Comparison of ENCODE assay signal across 25 cellular contexts in genomic region chr6:1004885-1005635, GRCh38.
DNase-seq lines count a peak whose midpoint lies in the region; ATAC-seq and TF ChIP-seq lines count a peak whose summit lies in the region.
"Had no signal": no experiment of that assay in that cellular context is flagged by ENCODE, and none has a peak within 500 bp of the region (broad histone marks: within the 10 kb centered on the region; RNA-seq: fewer than 3 reads in every experiment).

No MANE protein-coding gene starts in this region.

- H3K36me3 ChIP-seq in upper lobe of right lung (no peaks in the 10 kb centered on the region), HAP-1 (replicated peaks) (no peaks in the 10 kb centered on the region)
- H3K36me3 ChIP-seq: gastroesophageal sphincter, lower lobe of right lung, suprapubic skin had no signal

- intact Hi-C loops in upper lobe of right lung (cut with DNase I) = no loop called here

- TF ChIP-seq CTCF in upper lobe of right lung (IDR thresholded peaks at IDR 0.05) = no peak

- ATAC-seq in upper lobe of right lung = no peak
- no peak for ATAC-seq in HG02623 (IDR thresholded peaks at IDR 0.05; ENCODE audit: unreplicated experiment)
- ATAC-seq: gastroesophageal sphincter, lower lobe of right lung had no signal

- H3K4me1 ChIP-seq in upper lobe of right lung (no peaks in the 10 kb centered on the region), HAP-1 (no peaks in the 10 kb centered on the region)
- H3K4me1 ChIP-seq: gastroesophageal sphincter, lower lobe of right lung, suprapubic skin had no signal

- peak; percentile 33 for DNase-seq in ELR (ENCODE audit: low read depth)
- DNase-seq in LoVo (ENCODE audit: low spot score) = peak; percentile 61
- peak; percentile 21 for DNase-seq in T1000 (lab: John Stamatoyannopoulos, UW)
- DNase-seq in iris pigment epithelial cell (ENCODE audit: low read depth) = peak; percentile 33
- no peak for DNase-seq in upper lobe of right lung
- DNase-seq in HAP-1 (ENCODE audit: low spot score in 2 of 2) = no peak
- no peak for DNase-seq in stimulated activated CD4-positive, alpha-beta T cell treated with anti-CD3 and anti-CD28 coated beads, Interleukin-4, amount 100 ng/mL, for 4 hours
- DNase-seq: activated CD4-positive, alpha-beta T cell treated with anti-CD3 and anti-CD28 coated beads, Interleukin-2, amount 50 U/mL, for 48 hours; activated CD4-positive, CD25-positive, alpha-beta regulatory T cell treated with anti-CD3 and anti-CD28 coated beads, Interleukin-2, amount 50 U/mL, for 72 hours; activated naive CD4-positive, alpha-beta T cell treated with anti-CD3 and anti-CD28 coated beads for 36 hours; CD4-positive, alpha-beta memory T cell; DND-41; H7; Kasumi-1; lower lobe of right lung; NCI-H1694 treated with DMSO at 0.1 percent for 48 hours; NCI-H446 treated with DMSO at 0.1 percent for 48 hours; NCI-H774; RPMI8226; stimulated activated naive CD4-positive, alpha-beta T cell treated with Interleukin-2 at 50 U/mL for 16 hours had no signal

- H3K9me3 ChIP-seq in upper lobe of right lung = no peaks in the 10 kb centered on the region
- H3K9me3 ChIP-seq in HAP-1 = no peaks in the 10 kb centered on the region
- H3K9me3 ChIP-seq: gastroesophageal sphincter, lower lobe of right lung, suprapubic skin had no signal

- in situ Hi-C loops in HAP-1 (cut with MboI; ENCODE audit: low sequenced_read_pairs) = no loop called here

- H3K27ac ChIP-seq in upper lobe of right lung = no peak overlapping the region
- H3K27ac ChIP-seq: gastroesophageal sphincter, hepatocyte, HL-60, lower lobe of right lung, suprapubic skin had no signal

- H3K4me3 ChIP-seq in upper lobe of right lung = no peak overlapping the region
- H3K4me3 ChIP-seq in HAP-1 = no peak overlapping the region
- H3K4me3 ChIP-seq: gastroesophageal sphincter, hepatocyte, lower lobe of right lung, suprapubic skin had no signal

- H3K27me3 ChIP-seq in upper lobe of right lung (no peaks in the 10 kb centered on the region), HAP-1 (ENCODE audit: low read depth) (no peaks in the 10 kb centered on the region)
- H3K27me3 ChIP-seq: gastroesophageal sphincter, hepatocyte, suprapubic skin had no signal

Comparison
In these comparisons a context has a peak if more than half of its experiments do, and no peak if none do; other contexts are left out.
1. DNase-seq: peak in ELR (single experiment), LoVo (single experiment), T1000 (single experiment) and iris pigment epithelial cell (single experiment); none in upper lobe of right lung (single experiment), HAP-1 (0 of 2) and stimulated activated CD4-positive, alpha-beta T cell treated with anti-CD3 and anti-CD28 coated beads, Interleukin-4, amount 100 ng/mL, for 4 hours (0 of 2).